In the genomic region with DNA sequence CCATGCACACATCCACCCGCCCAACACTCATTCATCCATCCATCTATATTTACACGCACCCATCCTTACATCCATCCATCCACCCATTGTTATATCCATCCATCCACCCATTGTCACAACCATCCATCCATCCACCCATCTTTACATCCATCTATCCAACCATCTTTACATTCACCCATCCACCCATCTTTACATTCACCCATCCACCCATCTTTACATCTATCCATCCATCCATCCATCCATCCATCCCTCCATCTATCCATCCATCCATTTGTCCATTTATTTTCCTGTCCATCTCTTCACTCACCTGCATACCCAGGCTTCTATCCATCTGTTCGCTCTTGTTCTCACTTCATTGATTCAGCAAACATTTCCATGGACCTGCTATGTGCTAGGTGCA, we compare ENCODE assay signal across 28 cellular contexts. TPM values are rescaled to one million over a fixed set of nuclear protein-coding genes. Genes with fewer than 3 reads are reported as not detected.
DNase-seq lines count a peak whose midpoint lies in the region; ATAC-seq, FAIRE-seq and TF ChIP-seq lines count a peak whose summit lies in the region.
"Had no signal": no experiment of that assay in that cellular context is flagged by ENCODE, and none has a peak within 500 bp of the region (broad histone marks: within the 10 kb centered on the region; RNA-seq: fewer than 3 reads in every experiment).

No MANE protein-coding gene starts in this region.

- H2AK9ac ChIP-seq in IMR-90 (replicated peaks; ENCODE audit: low read depth, low read length, poor library complexity) = no peak overlapping the region

- H3K9me1 ChIP-seq in IMR-90 (ENCODE audit: insufficient read depth, low read length) = no peaks in the 10 kb centered on the region

- TF ChIP-seq CTCF in HEK293 (tag by site-specific recombination; IDR thresholded peaks at IDR 0.05) (no peak), IMR-90 (conservative IDR thresholded peaks at IDR 0.05; ENCODE audit: low read depth, low read length) (no peak)

- H2BK15ac ChIP-seq in IMR-90 (ENCODE audit: low read depth, low read length) = no peak overlapping the region

- H3K23ac ChIP-seq in IMR-90 (ENCODE audit: low read depth, low read length) = no peak overlapping the region

- H3K27me3 ChIP-seq in IMR-90 (ENCODE audit: control insufficient read depth, insufficient read depth, low read length) = no peaks in the 10 kb centered on the region
- H3K27me3 ChIP-seq: BE2C, BLaER1 had no signal

- H3K56ac ChIP-seq in IMR-90 (ENCODE audit: extremely low read depth, insufficient read depth, low read length) = no peak overlapping the region

- H3K79me1 ChIP-seq in IMR-90 (ENCODE audit: low read depth in 1 of 2, low read length in 2 of 2) = no peaks in the 10 kb centered on the region

- peak; percentile 98 for FAIRE-seq in urothelium cell line (lab: Jason Lieb, UNC)
- FAIRE-seq: A204.1, GM12878 had no signal

- H4K5ac ChIP-seq in IMR-90 (ENCODE audit: low read depth, low read length) = no peak overlapping the region

- H3K18ac ChIP-seq in IMR-90 (ENCODE audit: low read depth, low read length) = no peak overlapping the region

- no peaks in the 10 kb centered on the region for H4K20me1 ChIP-seq in IMR-90 (ENCODE audit: insufficient read depth, low read length)
- H4K20me1 ChIP-seq: BLaER1 had no signal

- no peak overlapping the region for H3K4me2 ChIP-seq in IMR-90 (ENCODE audit: low read depth, low read length)
- H3K4me2 ChIP-seq: BLaER1 had no signal

- dilution Hi-C loops in IMR-90 (cut with HindIII; ENCODE audit: low sequenced_read_pairs, unreplicated experiment) = no loop called here

- CTCF ChIA-PET in HEK293 (lab: Yijun Ruan, JAX) = no interaction called here
- CTCF ChIA-PET in IMR-90 (lab: Yijun Ruan, JAX) = no interaction called here

- TF ChIP-seq RAD21 in IMR-90 (IDR thresholded peaks at IDR 0.05; ENCODE audit: low read length) = no peak

- DNase-seq in IMR-90 (no peak), urothelium cell line (ENCODE audit: low spot score) (no peak)
- DNase-seq in activated naive CD4-positive, alpha-beta T cell (lab: John Stamatoyannopoulos, UW) = no peak
- no peak for DNase-seq in activated naive CD4-positive, alpha-beta T cell treated with Interleukin-2 at 50 U/mL for 16 hours
- DNase-seq: 8988T; ACHN; BE2C; C1 segment of cervical spinal cord; CD4-positive, alpha-beta memory T cell; CD4-positive, CD25-positive, alpha-beta regulatory T cell; CD8-positive, alpha-beta memory T cell; COR-L47; DMS 273 treated with DMSO at 0.1 percent for 48 hours; DMS153; DMS53; DMS79; DND-41; EL; GDM1 had no signal

- H2AFZ ChIP-seq in IMR-90 (replicated peaks; ENCODE audit: low read length, poor library complexity) = no peak overlapping the region

- no peak for ATAC-seq in IMR-90 (ENCODE audit: low read depth)
- ATAC-seq: GM12878 had no signal

- no peak overlapping the region for H4K91ac ChIP-seq in IMR-90 (ENCODE audit: insufficient read depth, low read depth, low read length)

- intact Hi-C loops in IMR-90 (cut with micrococcal nuclease) = no loop called here

- no peak overlapping the region for H3K4ac ChIP-seq in IMR-90 (ENCODE audit: low read depth, low read length)

- no peak overlapping the region for H4K8ac ChIP-seq in IMR-90 (ENCODE audit: low read depth in 2 of 2, low read length in 2 of 2)

- no peak overlapping the region for H2BK120ac ChIP-seq in IMR-90 (ENCODE audit: low read depth, low read length)

- 52 to 100% methylated on average over 2 of the region's 3 CpGs for WGBS in IMR-90 (ENCODE audit: extremely low coverage in 2 of 2, insufficient read length in 1 of 2), 2 experiments

- H2BK20ac ChIP-seq in IMR-90 (ENCODE audit: low read depth, low read length) = no peak overlapping the region

- H2AK5ac ChIP-seq in IMR-90 (ENCODE audit: low read depth, low read length) = no peak overlapping the region

- no peak overlapping the region for H3K27ac ChIP-seq in HEK293 (ENCODE audit: extremely low read depth, low read depth, low read length)
- H3K27ac ChIP-seq in IMR-90 (ENCODE audit: insufficient read depth, low read length) = no peak overlapping the region
- H3K27ac ChIP-seq: BLaER1 had no signal

- H3K4me3 ChIP-seq in HEK293 (ENCODE audit: low read depth, low read length) (no peak overlapping the region), IMR-90 (ENCODE audit: insufficient read depth, low read depth, low read length) (no peak overlapping the region)
- H3K4me3 ChIP-seq: BLaER1, GM12878 had no signal

- in situ Hi-C loops in IMR-90 (cut with MboI; ENCODE audit: low sequenced_read_pairs) = no loop called here

- H3K9me3 ChIP-seq in HEK293 (ENCODE audit: control insufficient read depth, insufficient read depth, low read depth, low read length) = no peaks in the 10 kb centered on the region
- no peaks in the 10 kb centered on the region for H3K9me3 ChIP-seq in IMR-90 (ENCODE audit: control insufficient read depth, insufficient read depth, low read length)
- H3K9me3 ChIP-seq: BE2C had no signal

- no TSS peak for BruUV-seq in IMR-90 (replicated peaks; lab: Mats Ljungman, UMichigan)

- no peak overlapping the region for H3K14ac ChIP-seq in IMR-90 (replicated peaks; ENCODE audit: low read depth, low read length)

- no peaks in the 10 kb centered on the region for H3K4me1 ChIP-seq in HEK293 (ENCODE audit: control insufficient read depth, insufficient read depth, low read length)
- no peaks in the 10 kb centered on the region for H3K4me1 ChIP-seq in IMR-90 (ENCODE audit: control insufficient read depth, insufficient read depth, low read length)
- H3K4me1 ChIP-seq: BE2C, BLaER1 had no signal

- peaks cover 0 to 10% of the 10 kb centered on the region in 2 experiments; a peak in 1 of 3 replicates for H3K36me3 ChIP-seq in HEK293 (ENCODE audit: control insufficient read depth in 2 of 2, insufficient read depth in 1 of 2, low read length in 2 of 2)
- no peaks in the 10 kb centered on the region for H3K36me3 ChIP-seq in IMR-90 (ENCODE audit: control insufficient read depth, insufficient read depth, low read length)
- H3K36me3 ChIP-seq: BLaER1 had no signal

- no peak for TF ChIP-seq POLR2A in IMR-90 (IDR thresholded peaks at IDR 0.05; ENCODE audit: low read depth, low read length)

- POLR2A ChIA-PET in HEK293 (lab: Yijun Ruan, JAX) = no interaction called here
- POLR2A ChIA-PET in IMR-90 (lab: Charles Lee; ENCODE audit: unreplicated experiment) = no interaction called here

- H3K9ac ChIP-seq in IMR-90 (ENCODE audit: low read depth, low read length) = no peak overlapping the region
- H3K9ac ChIP-seq: BLaER1 had no signal

- peak overlapping the region; percentile 39 for H2BK5ac ChIP-seq in IMR-90 (ENCODE audit: low read depth, low read length, poor library complexity, severe bottlenecking)

TF ChIP-seq in HEK293, 187 proteins besides CTCF, POLR2A, EP300 and RAD21:
- TF ChIP-seq ZNF488 (tag by site-specific recombination; IDR thresholded peaks at IDR 0.05) (no peak), ZNF449 (tag by site-specific recombination; IDR thresholded peaks at IDR 0.05) (no peak), ZNF366 (tag by site-specific recombination; conservative IDR thresholded peaks at IDR 0.05) (peak; percentile 97), ZBTB17 (tag by site-specific recombination; IDR thresholded peaks at IDR 0.05) (peak; percentile 44; the same call in 1 of the 2 replicates)

TF ChIP-seq in IMR-90, 13 proteins besides CTCF, POLR2A, EP300 and RAD21:
- TF ChIP-seq CHD1 (IDR thresholded peaks at IDR 0.05; ENCODE audit: low read depth, low read length) (no peak), MAFK (IDR thresholded peaks at IDR 0.05; ENCODE audit: low read depth, low read length) (no peak), MXI1 (IDR thresholded peaks at IDR 0.05; ENCODE audit: borderline replicate concordance, low read depth, low read length) (no peak), ELK1 (IDR thresholded peaks at IDR 0.05; ENCODE audit: borderline replicate concordance, low read depth, low read length) (no peak), RFX5 (IDR thresholded peaks at IDR 0.05; ENCODE audit: low read depth, low read length) (no peak), NFE2L2 (IDR thresholded peaks at IDR 0.05; ENCODE audit: low read depth, low read length) (no peak), USF2 (IDR thresholded peaks at IDR 0.05; ENCODE audit: low read depth, low read length) (no peak), RCOR1 (IDR thresholded peaks at IDR 0.05; ENCODE audit: insufficient replicate concordance, low read length) (no peak), SMC3 (IDR thresholded peaks at IDR 0.05; ENCODE audit: low read depth, low read length) (no peak), CEBPB (IDR thresholded peaks at IDR 0.05; ENCODE audit: low read depth, low read length) (no peak), FOS (IDR thresholded peaks at IDR 0.05; ENCODE audit: low read depth, low read length) (no peak), BHLHE40 (IDR thresholded peaks at IDR 0.05; ENCODE audit: low read depth, low read length) (no peak), MAZ (IDR thresholded peaks at IDR 0.05; ENCODE audit: borderline replicate concordance, low read depth, low read length) (no peak)

RNA-seq across cellular contexts. Expression of gene SGSM1, which starts 49.8 kb away (rescaled TPM):
- total RNA-seq in IMR-90 (2012; rRNA removed) = not detected in 2 replicates
- polyA plus RNA-seq in IMR-90 (2012; rRNA removed) = not detected in 2 replicates
- polyA plus RNA-seq in IMR-90 (2012; cell fraction: cytosol; rRNA removed) = not detected in 2 replicates
- not detected in 2 replicates for polyA plus RNA-seq in IMR-90 (2012; cell fraction: nucleus; rRNA removed; ENCODE audit: low replicate concordance)
- total RNA-seq: A673, Daoy, G401, GM12878 had no signal
- polyA plus RNA-seq: AG04450, CD14-positive monocyte, GM12878 had no signal
